Comparison of ENCODE assay signal across 2 cellular contexts in genomic region chr14:61755382-61755742, GRCh38.
A peak's percentile ranks its signal among the peaks of the same experiment; 100 is the strongest.
TF ChIP-seq lines count a peak whose summit lies in the region.

No MANE protein-coding gene starts in this region.

TF ChIP-seq in WTC11, 78 proteins besides CTCF, POLR2A, EP300 and RAD21:
- peak; percentile 30; the same call in 1 of the 2 replicates for TF ChIP-seq MAX (CRISPR knock-in tag; IDR thresholded peaks at IDR 0.05)
- 0 out of 2 replicates have a peak, but pooled peaks have one; percentile 44 for TF ChIP-seq SP1 (CRISPR knock-in tag; conservative IDR thresholded peaks at IDR 0.05)
- peak; percentile 78 for TF ChIP-seq USF1 (CRISPR knock-in tag; IDR thresholded peaks at IDR 0.05)
- TF ChIP-seq USF2 (CRISPR knock-in tag; IDR thresholded peaks at IDR 0.05) = peak; percentile 51
- peak; percentile 100 for TF ChIP-seq TEAD1 (CRISPR knock-in tag; IDR thresholded peaks at IDR 0.05)
- TF ChIP-seq TEAD4 (CRISPR knock-in tag; IDR thresholded peaks at IDR 0.05) = peak; percentile 99

TF ChIP-seq in GM12878, 131 proteins besides CTCF, POLR2A, EP300 and RAD21:
- TF ChIP-seq PKNOX1 (IDR thresholded peaks at IDR 0.05) = peak; percentile 39; the same call in 1 of the 2 replicates
- peak; percentile 58 for TF ChIP-seq BCL3 (IDR thresholded peaks at IDR 0.05; ENCODE audit: borderline replicate concordance, insufficient read depth, low read depth, low read length, poor library complexity, severe bottlenecking)
